ENCODE assay signal across 16 cellular contexts in genomic region chr15:28993720-28994053, GRCh38.
A peak's percentile ranks its signal among the peaks of the same experiment; 100 is the strongest.
DNase-seq lines count a peak whose midpoint lies in the region; ATAC-seq and TF ChIP-seq lines count a peak whose summit lies in the region.
"Had no signal": no experiment of that assay in that cellular context is flagged by ENCODE, and none has a peak within 500 bp of the region (broad histone marks: within the 10 kb centered on the region; RNA-seq: fewer than 3 reads in every experiment).

No MANE protein-coding gene starts in this region.

- DNase-seq in activated CD8-positive, alpha-beta T cell treated with anti-CD3 and anti-CD28 coated beads, Interleukin-2, amount 10 ng/mL, durations not matched to agents 7 days and 5 days: no peak
- DNase-seq in activated CD8-positive, alpha-beta T cell treated with anti-CD3 and anti-CD28 coated beads for 36 hours: no peak
- no peak for DNase-seq in right cardiac atrium
- peak; percentile 66 for DNase-seq in posterior vena cava (ENCODE audit: low spot score)
- DNase-seq in NCI-H774 (lab: John Stamatoyannopoulos, UW): no peak
- DNase-seq in GM10266 (ENCODE audit: extremely low spot score): no peak
- DNase-seq: DMS53, left colon, NCI-H524 treated with DMSO at 0.1 percent for 48 hours, SHP77 treated with DMSO at 0.1 percent for 48 hours had no signal

- H3K27ac ChIP-seq in right cardiac atrium (ENCODE audit: low read length): peak overlapping the region; percentile 73
- H3K27ac ChIP-seq: ascending aorta, coronary artery, parathyroid adenoma had no signal

- H3K4me3 ChIP-seq in right cardiac atrium (ENCODE audit: low read length): no peak overlapping the region
- H3K4me3 ChIP-seq: ascending aorta, coronary artery, testis had no signal

- H3K4me1 ChIP-seq in right cardiac atrium (ENCODE audit: control insufficient read depth, insufficient read depth, low read length): no peaks in the 10 kb centered on the region
- H3K4me1 ChIP-seq: parathyroid adenoma had no signal

- H3K27me3 Mint-ChIP-seq in activated CD8-positive, alpha-beta T cell treated with anti-CD3 and anti-CD28 coated beads, Interleukin-2, amount 10 ng/mL, durations not matched to agents 7 days and 5 days (ENCODE audit: low read depth): no peaks in the 10 kb centered on the region
- no peaks in the 10 kb centered on the region for H3K27me3 Mint-ChIP-seq in activated CD8-positive, alpha-beta T cell treated with anti-CD3 and anti-CD28 coated beads for 36 hours
- peaks cover 2% of the 10 kb centered on the region for H3K27me3 Mint-ChIP-seq in brain

- 81% methylated on average over 7 of the region's 7 CpGs for WGBS in right cardiac atrium

- CTCF ChIA-PET in activated CD8-positive, alpha-beta T cell treated with anti-CD3 and anti-CD28 coated beads, Interleukin-2, amount 10 ng/mL, durations not matched to agents 7 days and 5 days (lab: Charles Lee): interaction anchor here (3.6 kb wide), 1 partner anchor 96 kb away, joined by 18 read pairs; no protein-coding TSS in a partner anchor
- CTCF ChIA-PET in activated CD8-positive, alpha-beta T cell treated with anti-CD3 and anti-CD28 coated beads for 36 hours (lab: Charles Lee): interaction anchor here (6.0 kb wide), 1 partner anchor 96 kb away, joined by 31 read pairs; no protein-coding TSS in a partner anchor

- H3K27ac Mint-ChIP-seq in activated CD8-positive, alpha-beta T cell treated with anti-CD3 and anti-CD28 coated beads, Interleukin-2, amount 10 ng/mL, durations not matched to agents 7 days and 5 days: peak overlapping the region; percentile 24
- H3K27ac Mint-ChIP-seq in activated CD8-positive, alpha-beta T cell treated with anti-CD3 and anti-CD28 coated beads for 36 hours: no peak overlapping the region
- H3K27ac Mint-ChIP-seq in brain: peak overlapping the region; percentile 86 to 98 (median 97)

- TF ChIP-seq CTCF in activated CD8-positive, alpha-beta T cell treated with anti-CD3 and anti-CD28 coated beads for 36 hours (IDR thresholded peaks at IDR 0.05): no peak
- TF ChIP-seq CTCF in brain (conservative IDR thresholded peaks at IDR 0.05) (no peak), GM10266 (IDR thresholded peaks at IDR 0.05; ENCODE audit: control insufficient read depth, insufficient read depth, low read depth, missing control alignments) (no peak)

- no peaks in the 10 kb centered on the region for H3K27me3 ChIP-seq in right cardiac atrium (ENCODE audit: control insufficient read depth, insufficient read depth)
- H3K27me3 ChIP-seq: ascending aorta, testis had no signal

- intact Hi-C loops in activated CD8-positive, alpha-beta T cell treated with anti-CD3 and anti-CD28 coated beads for 36 hours (cut with micrococcal nuclease): no loop called here
- intact Hi-C loops in right cardiac atrium (cut with DNase I): no loop called here
- intact Hi-C loops in posterior vena cava (cut with DNase I): no loop called here

- no peaks in the 10 kb centered on the region for H3K9me3 Mint-ChIP-seq in activated CD8-positive, alpha-beta T cell treated with anti-CD3 and anti-CD28 coated beads, Interleukin-2, amount 10 ng/mL, durations not matched to agents 7 days and 5 days (ENCODE audit: insufficient read depth)
- H3K9me3 Mint-ChIP-seq in activated CD8-positive, alpha-beta T cell treated with anti-CD3 and anti-CD28 coated beads for 36 hours: no peaks in the 10 kb centered on the region
- peaks cover 0 to 4% (median 0%) of the 10 kb centered on the region in 5 experiments for H3K9me3 Mint-ChIP-seq in brain

- H3K36me3 Mint-ChIP-seq in activated CD8-positive, alpha-beta T cell treated with anti-CD3 and anti-CD28 coated beads, Interleukin-2, amount 10 ng/mL, durations not matched to agents 7 days and 5 days (ENCODE audit: low read depth): no peaks in the 10 kb centered on the region
- H3K36me3 Mint-ChIP-seq in activated CD8-positive, alpha-beta T cell treated with anti-CD3 and anti-CD28 coated beads for 36 hours (ENCODE audit: low read depth): peaks cover 13% of the 10 kb centered on the region
- H3K36me3 Mint-ChIP-seq in brain: peaks cover 29% of the 10 kb centered on the region

- no peak for ATAC-seq in activated CD8-positive, alpha-beta T cell treated with anti-CD3 and anti-CD28 coated beads, Interleukin-2, amount 10 ng/mL, durations not matched to agents 7 days and 5 days
- no peak for ATAC-seq in activated CD8-positive, alpha-beta T cell treated with anti-CD3 and anti-CD28 coated beads for 36 hours
- ATAC-seq in right cardiac atrium (no peak), HG03439 (IDR thresholded peaks at IDR 0.05; ENCODE audit: unreplicated experiment) (no peak)
- ATAC-seq: left colon had no signal

- H3K4me1 Mint-ChIP-seq in activated CD8-positive, alpha-beta T cell treated with anti-CD3 and anti-CD28 coated beads, Interleukin-2, amount 10 ng/mL, durations not matched to agents 7 days and 5 days (ENCODE audit: low read depth): peaks cover 22% of the 10 kb centered on the region
- peaks cover 20% of the 10 kb centered on the region for H3K4me1 Mint-ChIP-seq in activated CD8-positive, alpha-beta T cell treated with anti-CD3 and anti-CD28 coated beads for 36 hours (ENCODE audit: low read depth)
- peaks cover 99% of the 10 kb centered on the region for H3K4me1 Mint-ChIP-seq in brain

- no peaks in the 10 kb centered on the region for H3K9me3 ChIP-seq in right cardiac atrium (ENCODE audit: control insufficient read depth, low read length)
- H3K9me3 ChIP-seq: ascending aorta, testis had no signal

- POLR2A ChIA-PET in activated CD8-positive, alpha-beta T cell treated with anti-CD3 and anti-CD28 coated beads, Interleukin-2, amount 10 ng/mL, durations not matched to agents 7 days and 5 days (lab: Charles Lee): interaction anchor here (0.7 kb wide), 1 partner anchor 59 kb away, joined by 4 read pairs; no protein-coding TSS in a partner anchor
- POLR2A ChIA-PET in activated CD8-positive, alpha-beta T cell treated with anti-CD3 and anti-CD28 coated beads for 36 hours (lab: Charles Lee): no interaction called here

- H3K4me3 Mint-ChIP-seq in activated CD8-positive, alpha-beta T cell treated with anti-CD3 and anti-CD28 coated beads, Interleukin-2, amount 10 ng/mL, durations not matched to agents 7 days and 5 days: no peak overlapping the region
- no peak overlapping the region for H3K4me3 Mint-ChIP-seq in activated CD8-positive, alpha-beta T cell treated with anti-CD3 and anti-CD28 coated beads for 36 hours
- H3K4me3 Mint-ChIP-seq in brain: peak overlapping the region in 3 of 5 experiments; percentile 0 to 46 (median 28)

Comparison
In these comparisons a context has a peak if more than half of its experiments do, and no peak if none do; other contexts are left out.
1. H3K4me3 Mint-ChIP-seq: peak in brain (3 of 5); none in activated CD8-positive, alpha-beta T cell treated with anti-CD3 and anti-CD28 coated beads, Interleukin-2, amount 10 ng/mL, durations not matched to agents 7 days and 5 days (single experiment) and activated CD8-positive, alpha-beta T cell treated with anti-CD3 and anti-CD28 coated beads for 36 hours (single experiment).